7 cellular contexts compared by ENCODE assay signal in genomic region chr14:19874842-19875241, GRCh38. TPM values are rescaled to one million over a fixed set of nuclear protein-coding genes. Genes with fewer than 3 reads are reported as not detected.
"Had no signal": no experiment of that assay in that cellular context is flagged by ENCODE, and none has a peak within 500 bp of the region (broad histone marks: within the 10 kb centered on the region; RNA-seq: fewer than 3 reads in every experiment).

Gene OR4K2 (plus strand): TSS chr14:19875142. CDS start chr14:19876268, 1,126 bp downstream.

- ATAC-seq: GM12878 had no signal

- DNase-seq: GDM1, GF-D8 had no signal

- H3K4me3 ChIP-seq: GM12878 had no signal

- FAIRE-seq: GM12878, GM12891, GM12892, GM18507, GM19239 had no signal

RNA-seq across cellular contexts. Expression of gene OR4K2, which starts in this region (rescaled TPM):
- polyA plus RNA-seq: GM12878 had no signal
